ENCODE assay signal across 17 cellular contexts in genomic region chr7:24419070-24419469, GRCh38.
DNase-seq lines count a peak whose midpoint lies in the region; ATAC-seq and TF ChIP-seq lines count a peak whose summit lies in the region.
"Had no signal": no experiment of that assay in that cellular context is flagged by ENCODE, and none has a peak within 500 bp of the region (broad histone marks: within the 10 kb centered on the region; RNA-seq: fewer than 3 reads in every experiment).

No MANE protein-coding gene starts in this region.

- WGBS in body of pancreas, 2 donors = 90 to 93% methylated on average over 2 of the region's 2 CpGs

- TF ChIP-seq CTCF in body of pancreas (IDR thresholded peaks at IDR 0.05) = no peak

- no peaks in the 10 kb centered on the region for H3K27me3 Mint-ChIP-seq in activated T-cell treated with anti-CD3 and anti-CD28 coated beads, Interleukin-2, amount 50 U/mL, for 24 hours
- H3K27me3 Mint-ChIP-seq: central memory CD8-positive, alpha-beta T cell; type B pancreatic cell had no signal

- H3K4me1 ChIP-seq in body of pancreas = no peaks in the 10 kb centered on the region
- H3K4me1 ChIP-seq: parathyroid adenoma had no signal

- TF ChIP-seq POLR2A in body of pancreas (IDR thresholded peaks at IDR 0.05) = no peak

- H3K4me1 Mint-ChIP-seq in activated T-cell treated with anti-CD3 and anti-CD28 coated beads, Interleukin-2, amount 50 U/mL, for 24 hours (ENCODE audit: low read depth) = no peaks in the 10 kb centered on the region
- H3K4me1 Mint-ChIP-seq: activated CD4-positive, alpha-beta T cell treated with anti-CD3 and anti-CD28 coated beads, Interleukin-2, amount 10 ng/mL, durations not matched to agents 7 days and 5 days; central memory CD8-positive, alpha-beta T cell had no signal

- H3K27me3 ChIP-seq in H7 (ENCODE audit: control insufficient read depth, insufficient read depth, low read length) = no peaks in the 10 kb centered on the region
- H3K27me3 ChIP-seq in body of pancreas = no peaks in the 10 kb centered on the region

- no peaks in the 10 kb centered on the region for H3K36me3 Mint-ChIP-seq in activated T-cell treated with anti-CD3 and anti-CD28 coated beads, Interleukin-2, amount 50 U/mL, for 24 hours (ENCODE audit: low read depth)
- H3K36me3 Mint-ChIP-seq: type B pancreatic cell had no signal

- peaks cover 3% of the 10 kb centered on the region for H3K9me3 Mint-ChIP-seq in activated T-cell treated with anti-CD3 and anti-CD28 coated beads, Interleukin-2, amount 50 U/mL, for 24 hours
- H3K9me3 Mint-ChIP-seq: central memory CD8-positive, alpha-beta T cell; type B pancreatic cell had no signal

- DNase-seq in DMS53 treated with DMSO at 0.1 percent for 48 hours (lab: John Stamatoyannopoulos, UW; ENCODE audit: unreplicated experiment) = peak; percentile 6
- DNase-seq in H7 = peak; percentile 20
- peak; percentile 24 for DNase-seq in SK-N-DZ (ENCODE audit: low spot score)
- peak; percentile 62 for DNase-seq in iPS-NIHi11 (ENCODE audit: low spot score)
- DNase-seq in HuH-7 (ENCODE audit: low spot score) = no peak
- no peak for DNase-seq in body of pancreas
- DNase-seq in activated naive CD4-positive, alpha-beta T cell treated with anti-CD3 and anti-CD28 coated beads, Interleukin-2, amount 50 U/mL, for 16 hours = no peak
- DNase-seq in activated T-cell treated with anti-CD3 and anti-CD28 coated beads, Interleukin-2, amount 50 U/mL, for 24 hours = no peak
- DNase-seq: activated CD4-positive, alpha-beta T cell treated with anti-CD3 and anti-CD28 coated beads, Interleukin-2, amount 10 ng/mL, durations not matched to agents 7 days and 5 days; activated gamma-delta T cell; hypothalamus; NCI-H146; NCI-H774 had no signal

- no peak overlapping the region for H3K27ac ChIP-seq in body of pancreas
- H3K27ac ChIP-seq: epithelial cell of prostate, parathyroid adenoma had no signal

- no peak overlapping the region for H3K27ac Mint-ChIP-seq in activated T-cell treated with anti-CD3 and anti-CD28 coated beads, Interleukin-2, amount 50 U/mL, for 24 hours
- H3K27ac Mint-ChIP-seq: activated CD4-positive, alpha-beta T cell treated with anti-CD3 and anti-CD28 coated beads, Interleukin-2, amount 10 ng/mL, durations not matched to agents 7 days and 5 days; type B pancreatic cell had no signal

- H3K4me3 Mint-ChIP-seq in activated T-cell treated with anti-CD3 and anti-CD28 coated beads, Interleukin-2, amount 50 U/mL, for 24 hours = no peak overlapping the region
- H3K4me3 Mint-ChIP-seq: activated CD4-positive, alpha-beta T cell treated with anti-CD3 and anti-CD28 coated beads, Interleukin-2, amount 10 ng/mL, durations not matched to agents 7 days and 5 days; central memory CD8-positive, alpha-beta T cell; type B pancreatic cell had no signal

- H3K36me3 ChIP-seq in H7 (replicated peaks; ENCODE audit: control insufficient read depth, insufficient read depth, low read length) (no peaks in the 10 kb centered on the region), body of pancreas (replicated peaks in 1 of 2; ENCODE audit: insufficient read depth in 1 of 2, low read depth in 2 of 2) (no peaks in the 10 kb centered on the region)

- H3K9me3 ChIP-seq in body of pancreas = no peaks in the 10 kb centered on the region

- H3K4me3 ChIP-seq in H7 (ENCODE audit: insufficient read depth, low read depth, low read length) (no peak overlapping the region), body of pancreas (no peak overlapping the region)

- intact Hi-C loops in body of pancreas (cut with DNase I) = no loop called here

- ATAC-seq in body of pancreas = no peak

Comparison
In these comparisons a context has a peak if more than half of its experiments do, and no peak if none do; other contexts are left out.
1. DNase-seq: peak in DMS53 treated with DMSO at 0.1 percent for 48 hours (single experiment), H7 (single experiment), SK-N-DZ (single experiment) and iPS-NIHi11 (single experiment); none in HuH-7 (single experiment), body of pancreas (0 of 4), activated naive CD4-positive, alpha-beta T cell treated with anti-CD3 and anti-CD28 coated beads, Interleukin-2, amount 50 U/mL, for 16 hours (single experiment) and activated T-cell treated with anti-CD3 and anti-CD28 coated beads, Interleukin-2, amount 50 U/mL, for 24 hours (single experiment).